Comparison of ENCODE assay signal across 26 cellular contexts in the genomic region with DNA sequence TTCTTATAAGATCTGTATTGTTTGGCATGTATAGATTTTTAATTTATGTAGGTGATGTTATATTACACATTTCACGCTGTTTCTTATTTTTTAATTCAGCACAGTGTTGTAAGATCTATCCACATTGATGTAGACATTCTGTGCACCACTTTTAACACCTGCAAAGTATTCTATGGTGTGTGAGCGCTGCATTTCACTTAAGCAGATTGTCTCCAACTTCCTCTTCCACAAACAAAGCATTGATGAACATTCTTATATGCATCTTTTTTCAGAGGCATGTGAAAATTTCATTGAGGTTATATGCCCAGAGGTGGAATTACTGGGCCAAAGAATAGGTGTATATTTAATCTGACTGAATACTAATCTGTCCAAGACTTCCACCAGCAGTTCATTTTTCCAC. TPM values are rescaled to one million over a fixed set of nuclear protein-coding genes. Genes with fewer than 3 reads are reported as not detected.
"Had no signal": no experiment of that assay in that cellular context is flagged by ENCODE, and none has a peak within 500 bp of the region (broad histone marks: within the 10 kb centered on the region; RNA-seq: fewer than 3 reads in every experiment).

No MANE protein-coding gene starts in this region.

- H3K9me3 Mint-ChIP-seq: activated naive CD4-positive, alpha-beta T cell treated with anti-CD3 and anti-CD28 coated beads for 36 hours; activated T-cell treated with anti-CD3 and anti-CD28 coated beads, Interleukin-2, amount 50 U/mL, for 24 hours; stimulated activated effector memory CD8-positive, alpha-beta T cell treated with anti-CD3 and anti-CD28 coated beads, Interleukin-12 subunit alpha, Interleukin-12 subunit beta, amount 100 ng/mL, for 72 hours had no signal

- H3K27me3 Mint-ChIP-seq: activated T-cell treated with anti-CD3 and anti-CD28 coated beads, Interleukin-2, amount 50 U/mL, for 24 hours had no signal

- H3K4me3 ChIP-seq: body of pancreas, cardiac muscle cell, gastroesophageal sphincter, heart right ventricle, right lobe of liver, skin epidermis, testis, vagina had no signal

- ATAC-seq: body of pancreas; gastroesophageal sphincter; heart right ventricle; left colon; right lobe of liver; stimulated activated effector memory CD8-positive, alpha-beta T cell treated with anti-CD3 and anti-CD28 coated beads, Interleukin-12 subunit alpha, Interleukin-12 subunit beta, amount 100 ng/mL, for 72 hours had no signal

- DNase-seq: activated CD4-positive, alpha-beta T cell treated with anti-CD3 and anti-CD28 coated beads for 1 hour; activated CD4-positive, alpha-beta T cell treated with anti-CD3 and anti-CD28 coated beads, Interleukin-2, amount 50 U/mL, for 4 hours; activated CD8-positive, alpha-beta memory T cell treated with anti-CD3 and anti-CD28 coated beads for 24 hours; activated CD8-positive, alpha-beta memory T cell treated with anti-CD3 and anti-CD28 coated beads, Interleukin-2, amount 50 U/mL, for 4 hours; activated naive CD4-positive, alpha-beta T cell treated with anti-CD3 and anti-CD28 coated beads for 36 hours; activated T-cell treated with anti-CD3 and anti-CD28 coated beads, Interleukin-2, amount 50 U/mL, for 24 hours; anterior cingulate cortex; body of pancreas; heart right ventricle; islet precursor cell; left colon; mesenchymal stem cell; occipital lobe; right lobe of liver; stimulated activated CD4-positive, alpha-beta T cell treated with anti-CD3 and anti-CD28 coated beads, Interleukin-2, amount 100 ng/mL, for 24 hours; testis; WERI-Rb-1 had no signal

- H3K36me3 Mint-ChIP-seq: stimulated activated effector memory CD8-positive, alpha-beta T cell treated with anti-CD3 and anti-CD28 coated beads, Interleukin-12 subunit alpha, Interleukin-12 subunit beta, amount 100 ng/mL, for 72 hours had no signal

- H3K4me3 Mint-ChIP-seq: activated naive CD4-positive, alpha-beta T cell treated with anti-CD3 and anti-CD28 coated beads for 36 hours; activated T-cell treated with anti-CD3 and anti-CD28 coated beads, Interleukin-2, amount 50 U/mL, for 24 hours; neural crest cell; stimulated activated effector memory CD8-positive, alpha-beta T cell treated with anti-CD3 and anti-CD28 coated beads, Interleukin-12 subunit alpha, Interleukin-12 subunit beta, amount 100 ng/mL, for 72 hours had no signal

- H3K27ac ChIP-seq: body of pancreas, cardiac muscle cell, epithelial cell of prostate, gastroesophageal sphincter, heart right ventricle, right lobe of liver, skin epidermis, testis, vagina, WERI-Rb-1 had no signal

- H3K9me3 ChIP-seq: body of pancreas, right lobe of liver, testis, vagina had no signal

- H3K27me3 ChIP-seq: body of pancreas, cardiac muscle cell, gastroesophageal sphincter, right lobe of liver, testis, vagina had no signal

- H3K36me3 ChIP-seq: cardiac muscle cell, gastroesophageal sphincter, heart right ventricle, right lobe of liver, vagina, WERI-Rb-1 had no signal

- H3K4me1 ChIP-seq: testis had no signal

- H3K27ac Mint-ChIP-seq: activated naive CD4-positive, alpha-beta T cell treated with anti-CD3 and anti-CD28 coated beads for 36 hours; activated T-cell treated with anti-CD3 and anti-CD28 coated beads, Interleukin-2, amount 50 U/mL, for 24 hours; stimulated activated effector memory CD8-positive, alpha-beta T cell treated with anti-CD3 and anti-CD28 coated beads, Interleukin-12 subunit alpha, Interleukin-12 subunit beta, amount 100 ng/mL, for 72 hours had no signal

RNA-seq across cellular contexts. Expression of gene POU2AF1, which starts 3.4 kb away (rescaled TPM):
- total RNA-seq: cardiac muscle cell, chondrocyte, myocyte, neural crest cell, occipital lobe, vagina had no signal
- polyA plus RNA-seq: cardiac muscle cell had no signal
